8 cellular contexts compared by ENCODE assay signal in genomic region chr11:36411202-36411640, GRCh38.
A peak's percentile ranks its signal among the peaks of the same experiment; 100 is the strongest.
DNase-seq lines count a peak whose midpoint lies in the region; ATAC-seq and TF ChIP-seq lines count a peak whose summit lies in the region.

No MANE protein-coding gene starts in this region.

- TF ChIP-seq EP300 in sigmoid colon (IDR thresholded peaks at IDR 0.05) = no peak

- WGBS in sigmoid colon, 2 donors = 56 to 87% methylated on average over 9 of the region's 9 CpGs

- no peak for TF ChIP-seq CTCF in sigmoid colon (IDR thresholded peaks at IDR 0.05)

- H3K4me3 ChIP-seq in sigmoid colon = no peak overlapping the region

- DNase-seq in OCI-M1 (lab: John Stamatoyannopoulos, UW) (peak; percentile 84), kidney tubule cell (ENCODE audit: low spot score) (no peak), NCI-H2081 (lab: John Stamatoyannopoulos, UW) (no peak), AG08396 (ENCODE audit: low spot score) (no peak), sigmoid colon (no peak)

- H3K27ac ChIP-seq in layer of hippocampus (ENCODE audit: low read depth, low read length) (peak overlapping the region; percentile 60), sigmoid colon (peak overlapping the region in 2 of 4 donors; percentile 6 to 34)

- TF ChIP-seq POLR2A in sigmoid colon (IDR thresholded peaks at IDR 0.05) = no peak

- H3K27me3 ChIP-seq in layer of hippocampus (ENCODE audit: control insufficient read depth, insufficient read depth, low read length) (no peaks in the 10 kb centered on the region), sigmoid colon (no peaks in the 10 kb centered on the region)

- intact Hi-C loops in sigmoid colon (cut with DNase I) = no loop called here

- H3K4me1 ChIP-seq in sigmoid colon = peaks cover 0 to 5% (median 0%) of the 10 kb centered on the region in 4 donors

- no peaks in the 10 kb centered on the region for H3K9me3 ChIP-seq in sigmoid colon

- no peaks in the 10 kb centered on the region for H3K36me3 ChIP-seq in sigmoid colon

- ATAC-seq in GM18499 (IDR thresholded peaks at IDR 0.05; ENCODE audit: insufficient read depth, unreplicated experiment) = peak; percentile 66
- peak; percentile 72 for ATAC-seq in HG02623 (IDR thresholded peaks at IDR 0.05; ENCODE audit: unreplicated experiment)
